In genomic region chr12:85874064-85874463, GRCh38 we compare ENCODE assay signal across 8 cellular contexts. TPM values are rescaled to one million over a fixed set of nuclear protein-coding genes. Genes with fewer than 3 reads are reported as not detected.
DNase-seq lines count a peak whose midpoint lies in the region; ATAC-seq, FAIRE-seq and TF ChIP-seq lines count a peak whose summit lies in the region.

A gene with protein sequence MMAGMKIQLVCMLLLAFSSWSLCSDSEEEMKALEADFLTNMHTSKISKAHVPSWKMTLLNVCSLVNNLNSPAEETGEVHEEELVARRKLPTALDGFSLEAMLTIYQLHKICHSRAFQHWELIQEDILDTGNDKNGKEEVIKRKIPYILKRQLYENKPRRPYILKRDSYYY (plus strand): TSS chr12:85874295. CDS start chr12:85874404, 109 bp downstream.

- CTCF ChIA-PET in endothelial cell of umbilical vein (lab: Charles Lee) = interaction anchor here (1.1 to 9.3 kb wide), 4 partner anchors 392 to 407 kb away, joined by 3 to 153 read pairs (median 30); no protein-coding TSS in a partner anchor

- H3K79me2 ChIP-seq in endothelial cell of umbilical vein (ENCODE audit: control insufficient read depth, insufficient read depth, low read length) = no peaks in the 10 kb centered on the region

- no peak within 1 kb of the TSS for H3K27ac ChIP-seq in endothelial cell of umbilical vein (ENCODE audit: insufficient read depth, low read depth, low read length)

- no peaks in the 10 kb centered on the region for H3K36me3 Mint-ChIP-seq in activated naive CD8-positive, alpha-beta T cell treated with anti-CD3 and anti-CD28 coated beads for 36 hours

- ATAC-seq in GM18502 (IDR thresholded peaks at IDR 0.05; ENCODE audit: poor library complexity, unreplicated experiment) = peak; percentile 85
- peak; percentile 72 for ATAC-seq in HG02571 (IDR thresholded peaks at IDR 0.05; ENCODE audit: unreplicated experiment)
- ATAC-seq in Right ventricle myocardium inferior = no peak

- no peak for FAIRE-seq in endothelial cell of umbilical vein (lab: Jason Lieb, UNC)

- no peak within 1 kb of the TSS for H3K4me3 ChIP-seq in endothelial cell of umbilical vein (replicated peaks in 1 of 3; ENCODE audit: insufficient read depth in 1 of 3, low read depth in 1 of 3, low read length in 3 of 3)

- no peaks in the 10 kb centered on the region for H3K27me3 Mint-ChIP-seq in activated naive CD8-positive, alpha-beta T cell treated with anti-CD3 and anti-CD28 coated beads for 36 hours

- no peak within 1 kb of the TSS for H3K4me3 Mint-ChIP-seq in activated naive CD8-positive, alpha-beta T cell treated with anti-CD3 and anti-CD28 coated beads for 36 hours

- H3K9me3 ChIP-seq in endothelial cell of umbilical vein (replicated peaks; ENCODE audit: control insufficient read depth, insufficient read depth, low read length) = no peaks in the 10 kb centered on the region

- BruUV-seq in endothelial cell of umbilical vein (replicated peaks; lab: Mats Ljungman, UMichigan) = no TSS peak

- no peaks in the 10 kb centered on the region for H3K4me1 Mint-ChIP-seq in activated naive CD8-positive, alpha-beta T cell treated with anti-CD3 and anti-CD28 coated beads for 36 hours

- no peak within 1 kb of the TSS for H3K27ac Mint-ChIP-seq in activated naive CD8-positive, alpha-beta T cell treated with anti-CD3 and anti-CD28 coated beads for 36 hours

- H3K9ac ChIP-seq in endothelial cell of umbilical vein (replicated peaks; ENCODE audit: extremely low read depth, insufficient read depth, low read length) = no peak within 1 kb of the TSS

- TF ChIP-seq POLR2A in endothelial cell of umbilical vein (IDR thresholded peaks at IDR 0.05; ENCODE audit: low read depth, low read length) = no peak

- no peaks in the 10 kb centered on the region for H3K36me3 ChIP-seq in endothelial cell of umbilical vein (ENCODE audit: control insufficient read depth in 2 of 2, extremely low read depth in 1 of 2, insufficient read depth in 2 of 2, low read length in 2 of 2)

- TF ChIP-seq CTCF in endothelial cell of umbilical vein (IDR thresholded peaks at IDR 0.05; ENCODE audit: extremely low read depth in 1 of 2, insufficient read depth in 1 of 2, low read depth in 1 of 2, low read length in 2 of 2) = no peak

- no peaks in the 10 kb centered on the region for H3K4me1 ChIP-seq in endothelial cell of umbilical vein (ENCODE audit: control insufficient read depth, extremely low read depth, insufficient read depth, low read length)

- POLR2A ChIA-PET in endothelial cell of umbilical vein (lab: Charles Lee) = no interaction called here

- H4K20me1 ChIP-seq in endothelial cell of umbilical vein (replicated peaks; ENCODE audit: control insufficient read depth, extremely low read depth, insufficient read depth, low read length) = no peaks in the 10 kb centered on the region

- intact Hi-C loops in endothelial cell of umbilical vein (cut with micrococcal nuclease) (no loop called here), Right ventricle myocardium inferior (cut with DNase I) (loop anchor here (5.0 kb wide), 1 partner anchor 407 kb away; no protein-coding TSS in a partner anchor)

- peak within 1 kb of the TSS; percentile 41 for H2AFZ ChIP-seq in endothelial cell of umbilical vein (ENCODE audit: low read depth, low read length)

- peak; percentile 95 for DNase-seq in NCI-H146 treated with DMSO at 0.1 percent for 48 hours (lab: John Stamatoyannopoulos, UW; ENCODE audit: unreplicated experiment)
- DNase-seq in endothelial cell of umbilical vein (ENCODE audit: low read depth, low spot score) = no peak
- no peak for DNase-seq in activated naive CD8-positive, alpha-beta T cell treated with anti-CD3 and anti-CD28 coated beads for 36 hours
- DNase-seq in NCI-H1105 (lab: John Stamatoyannopoulos, UW) = no peak
- no peak for DNase-seq in nucleus accumbens (lab: John Stamatoyannopoulos, UW)
- DNase-seq in Right ventricle myocardium inferior (ENCODE audit: missing footprints) = no peak

- no peaks in the 10 kb centered on the region for H3K9me1 ChIP-seq in endothelial cell of umbilical vein (replicated peaks; ENCODE audit: control insufficient read depth, extremely low read depth, insufficient read depth, low read length)

- no peaks in the 10 kb centered on the region for H3K27me3 ChIP-seq in endothelial cell of umbilical vein (ENCODE audit: control insufficient read depth in 2 of 2, insufficient read depth in 2 of 2, low read length in 2 of 2)

- dilution Hi-C loops in endothelial cell of umbilical vein (cut with MboI; ENCODE audit: extremely low pct_ligation_motif_present, low sequenced_read_pairs) = no loop called here

- no peaks in the 10 kb centered on the region for H3K9me3 Mint-ChIP-seq in activated naive CD8-positive, alpha-beta T cell treated with anti-CD3 and anti-CD28 coated beads for 36 hours

- no peak within 1 kb of the TSS for H3K4me2 ChIP-seq in endothelial cell of umbilical vein (ENCODE audit: insufficient read depth, low read length)

TF ChIP-seq in endothelial cell of umbilical vein, 7 proteins besides CTCF, POLR2A, EP300 and RAD21:
- no peak for TF ChIP-seq FOS (IDR thresholded peaks at IDR 0.05; ENCODE audit: borderline replicate concordance, insufficient read depth, low read length)
- TF ChIP-seq MAX (IDR thresholded peaks at IDR 0.05; ENCODE audit: insufficient read depth, insufficient read length) = no peak

RNA-seq across cellular contexts. Expression of the gene that starts here (rescaled TPM):
- not detected in 2 replicates for total RNA-seq in endothelial cell of umbilical vein
- not detected in 2 replicates for polyA plus RNA-seq in endothelial cell of umbilical vein
- polyA plus RNA-seq in endothelial cell of umbilical vein (2011; cell fraction: cytosol; rRNA removed) = 0.05 TPM in 1 of 2 replicates, not detected in the other
- polyA plus RNA-seq in endothelial cell of umbilical vein (2011; cell fraction: nucleus; rRNA removed) = not detected in 2 replicates
- not detected in 2 replicates for polyA plus RNA-seq in endothelial cell of umbilical vein (2012)
- not detected in 2 replicates for polyA minus RNA-seq in endothelial cell of umbilical vein
- 2.5 TPM for polyA minus RNA-seq in endothelial cell of umbilical vein (2011; cell fraction: cytosol; rRNA and poly(A)+ RNA removed)
- not detected in 2 replicates for polyA minus RNA-seq in endothelial cell of umbilical vein (2011; cell fraction: nucleus; rRNA and poly(A)+ RNA removed)
- not detected for total RNA-seq in activated naive CD8-positive, alpha-beta T cell treated with anti-CD3 and anti-CD28 coated beads for 36 hours
- total RNA-seq in Right ventricle myocardium inferior = not detected
